ENCODE assay signal across 31 cellular contexts in the genomic region with DNA sequence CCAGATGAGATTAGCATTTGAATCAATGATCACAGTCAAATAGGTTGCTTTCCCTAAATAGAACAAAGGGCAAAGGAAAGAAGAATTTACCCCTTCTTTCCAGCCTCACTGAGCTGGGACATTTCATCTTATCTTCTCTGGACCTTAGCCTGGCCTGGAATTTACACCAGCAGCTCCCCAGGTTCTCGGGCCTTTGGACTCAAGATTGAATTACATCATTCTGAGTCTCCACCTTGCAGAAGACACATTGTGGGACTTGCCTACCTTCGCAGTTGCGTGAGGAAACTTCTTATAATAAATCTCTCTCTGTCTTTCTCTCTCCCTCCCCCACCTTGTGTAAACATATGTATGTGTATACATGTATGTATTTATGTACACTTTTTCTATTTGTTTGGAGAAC.
"Had no signal": no experiment of that assay in that cellular context is flagged by ENCODE, and none has a peak within 500 bp of the region (broad histone marks: within the 10 kb centered on the region; RNA-seq: fewer than 3 reads in every experiment).

No MANE protein-coding gene starts in this region.

- H3K9me3 ChIP-seq: left lung, lower lobe of right lung, neutrophil, psoas muscle, right atrium auricular region, right lobe of liver, stomach, testis, thyroid gland, transverse colon, upper lobe of left lung, vagina had no signal

- H3K27ac ChIP-seq: heart right ventricle, left lung, lower lobe of right lung, neural progenitor cell, neutrophil, parathyroid adenoma, psoas muscle, right atrium auricular region, right lobe of liver, stomach, testis, thyroid gland, transverse colon, upper lobe of left lung, vagina had no signal

- H3K27me3 ChIP-seq: heart right ventricle, left lung, neural progenitor cell, neutrophil, right atrium auricular region, right lobe of liver, stomach, testis, thyroid gland, transverse colon, upper lobe of left lung, vagina had no signal

- H3K9me3 Mint-ChIP-seq: neural progenitor cell; stimulated activated naive B cell treated with anti-CD40 and anti-IgM and Interleukin-4, amounts not matched to agents 10 μg/mL and 1 μg/mL and 100 μg/mL, for 72 hours had no signal

- H2AFZ ChIP-seq: neural progenitor cell, parathyroid adenoma had no signal

- H3K4me2 ChIP-seq: neural progenitor cell had no signal

- H3K4me1 Mint-ChIP-seq: immature natural killer cell; mesothelial cell of epicardium; naive B cell; natural killer cell; neural progenitor cell; stimulated activated naive B cell treated with anti-CD40 and anti-IgM and Interleukin-4, amounts not matched to agents 10 μg/mL and 1 μg/mL and 100 μg/mL, for 72 hours had no signal

- H3K36me3 ChIP-seq: heart right ventricle, left lung, lower lobe of right lung, neural progenitor cell, neutrophil, right atrium auricular region, right lobe of liver, stomach, thyroid gland, transverse colon, upper lobe of left lung, vagina had no signal

- H3K4me1 ChIP-seq: heart right ventricle, left lung, lower lobe of right lung, neural progenitor cell, parathyroid adenoma, psoas muscle, right atrium auricular region, right lobe of liver, stomach, testis, thyroid gland, transverse colon, upper lobe of left lung, vagina had no signal

- H3K4me3 Mint-ChIP-seq: immature natural killer cell; mesothelial cell of epicardium; naive B cell; natural killer cell; nephron progenitor cell; neural progenitor cell; stimulated activated naive B cell treated with anti-CD40 and anti-IgM and Interleukin-4, amounts not matched to agents 10 μg/mL and 1 μg/mL and 100 μg/mL, for 72 hours had no signal

- H3K36me3 Mint-ChIP-seq: immature natural killer cell; mesothelial cell of epicardium; naive B cell; natural killer cell; neural progenitor cell; stimulated activated naive B cell treated with anti-CD40 and anti-IgM and Interleukin-4, amounts not matched to agents 10 μg/mL and 1 μg/mL and 100 μg/mL, for 72 hours had no signal

- DNase-seq: heart right ventricle; hippocampal formation; immature natural killer cell; left cardiac atrium; left lung; lower lobe of right lung; mammary epithelial cell; mesenchymal stem cell; naive B cell; natural killer cell; nephron progenitor cell; occipital lobe; psoas muscle; right lobe of liver; stimulated activated CD4-positive, alpha-beta T cell treated with anti-CD3 and anti-CD28 coated beads, Interleukin-12 subunit alpha, Interleukin-12 subunit beta, amount 100 ng/mL, for 4 hours; stimulated activated CD4-positive, alpha-beta T cell treated with anti-CD3 and anti-CD28 coated beads, Interleukin-15, amount 100 ng/mL, for 24 hours; stimulated activated CD4-positive, alpha-beta T cell treated with anti-CD3 and anti-CD28 coated beads, Interleukin-2, amount 100 ng/mL, for 24 hours; stimulated activated CD4-positive, alpha-beta T cell treated with anti-CD3 and anti-CD28 coated beads, Interleukin-4, amount 100 ng/mL, for 1 hour; stimulated activated naive B cell treated with anti-CD40 and anti-IgM and Interleukin-4, amounts not matched to agents 10 μg/mL and 1 μg/mL and 100 μg/mL, for 72 hours; stimulated activated naive CD8-positive, alpha-beta T cell treated with anti-CD3 and anti-CD28 coated beads, Interleukin-15, Interleukin-2, amounts not matched to agents 100 U/mL and 50 U/mL, for 24 hours; stomach; testis; thyroid gland; transverse colon; upper lobe of left lung had no signal

- H3K4me3 ChIP-seq: heart right ventricle, left lung, lower lobe of right lung, neural progenitor cell, psoas muscle, right atrium auricular region, right lobe of liver, stomach, testis, thyroid gland, transverse colon, upper lobe of left lung, vagina had no signal

- H3K9ac ChIP-seq: neural progenitor cell, parathyroid adenoma had no signal

- H3K27me3 Mint-ChIP-seq: naive B cell; stimulated activated naive B cell treated with anti-CD40 and anti-IgM and Interleukin-4, amounts not matched to agents 10 μg/mL and 1 μg/mL and 100 μg/mL, for 72 hours had no signal

- ATAC-seq: heart right ventricle; left cardiac atrium; left lung; lower lobe of right lung; natural killer cell; psoas muscle; right lobe of liver; stimulated activated naive B cell treated with anti-CD40 and anti-IgM and Interleukin-4, amounts not matched to agents 10 μg/mL and 1 μg/mL and 100 μg/mL, for 72 hours; stimulated activated naive CD8-positive, alpha-beta T cell treated with anti-CD3 and anti-CD28 coated beads, Interleukin-15, Interleukin-2, amounts not matched to agents 100 U/mL and 50 U/mL, for 24 hours had no signal

- H3K79me2 ChIP-seq: parathyroid adenoma had no signal

- H3K27ac Mint-ChIP-seq: immature natural killer cell; mesothelial cell of epicardium; naive B cell; natural killer cell; nephron progenitor cell; neural progenitor cell; stimulated activated naive B cell treated with anti-CD40 and anti-IgM and Interleukin-4, amounts not matched to agents 10 μg/mL and 1 μg/mL and 100 μg/mL, for 72 hours had no signal
